Comparison of ENCODE assay signal across 21 cellular contexts in genomic region chr5:179585903-179586511, GRCh38. TPM values are rescaled to one million over a fixed set of nuclear protein-coding genes. Genes with fewer than 3 reads are reported as not detected.
DNase-seq lines count a peak whose midpoint lies in the region.
"Had no signal": no experiment of that assay in that cellular context is flagged by ENCODE, and none has a peak within 500 bp of the region (broad histone marks: within the 10 kb centered on the region; RNA-seq: fewer than 3 reads in every experiment).

No MANE protein-coding gene starts in this region.

- no peak overlapping the region for H2BK12ac ChIP-seq in neuronal stem cell (ENCODE audit: low read length)

- no peak overlapping the region for H3K23ac ChIP-seq in neuronal stem cell (ENCODE audit: low read depth, low read length, poor library complexity)

- H3K4me1 ChIP-seq in CD4-positive, alpha-beta memory T cell (ENCODE audit: insufficient read depth, low read length), result no peaks in the 10 kb centered on the region
- peaks cover 16% of the 10 kb centered on the region for H3K4me1 ChIP-seq in ectodermal cell (ENCODE audit: control insufficient read depth, insufficient read depth, low read length)
- H3K4me1 ChIP-seq in neuronal stem cell (ENCODE audit: control insufficient read depth in 2 of 2, insufficient read depth in 1 of 2, low read depth in 1 of 2, low read length in 2 of 2), result peaks cover 11 to 20% of the 10 kb centered on the region in 2 donors
- H3K4me1 ChIP-seq: colonic mucosa had no signal

- H3K27me3 ChIP-seq in CD4-positive, alpha-beta memory T cell (ENCODE audit: insufficient read depth, low read length), result no peaks in the 10 kb centered on the region
- no peaks in the 10 kb centered on the region for H3K27me3 ChIP-seq in ectodermal cell (ENCODE audit: control insufficient read depth, insufficient read depth, low read length, poor library complexity, severe bottlenecking)
- H3K27me3 ChIP-seq in neuronal stem cell (ENCODE audit: control insufficient read depth in 3 of 3, insufficient read depth in 3 of 3, low read depth in 1 of 3, low read length in 3 of 3), result no peaks in the 10 kb centered on the region
- H3K27me3 ChIP-seq: colonic mucosa had no signal

- peaks cover 26 to 44% of the 10 kb centered on the region in 2 donors for H3K36me3 Mint-ChIP-seq in CD4-positive, alpha-beta memory T cell

- H2BK120ac ChIP-seq in neuronal stem cell (ENCODE audit: low read depth, low read length), result no peak overlapping the region

- no peak overlapping the region for H2AK5ac ChIP-seq in neuronal stem cell (ENCODE audit: low read depth, low read length)

- no peak for DNase-seq in CD4-positive, alpha-beta memory T cell
- DNase-seq in OCI-M1 (lab: John Stamatoyannopoulos, UW), result peak; percentile 69
- DNase-seq in neuronal stem cell (ENCODE audit: low spot score), result peak; percentile 57
- DNase-seq in NCI-H1105 treated with DMSO at 0.1 percent for 48 hours (lab: John Stamatoyannopoulos, UW), result no peak
- DNase-seq in NCI-H1436 treated with DMSO at 0.1 percent for 48 hours (lab: John Stamatoyannopoulos, UW), result no peak
- DNase-seq in activated CD4-positive, alpha-beta T cell treated with anti-CD3 and anti-CD28 coated beads for 48 hours, result no peak
- DNase-seq in NCI-H526 (lab: John Stamatoyannopoulos, UW), result no peak
- DNase-seq: activated gamma-delta T cell; amniotic stem cell; colonic mucosa; foreskin fibroblast; HCEC 1CT; kidney glomerular epithelial cell; NCI-H1417; NCI-H2171 treated with DMSO at 0.1 percent for 48 hours; NCI-H774; stimulated activated naive CD8-positive, alpha-beta T cell treated with anti-CD3 and anti-CD28 coated beads, Interleukin-15, Interleukin-2, amounts not matched to agents 100 U/mL and 50 U/mL, for 24 hours; trophoblast cell had no signal

- peaks cover 43% of the 10 kb centered on the region for H3K36me3 ChIP-seq in CD4-positive, alpha-beta memory T cell (ENCODE audit: insufficient read depth, low read length)
- H3K36me3 ChIP-seq in ectodermal cell (ENCODE audit: control insufficient read depth, insufficient read depth, low read length) (peaks cover 28% of the 10 kb centered on the region), neuronal stem cell (replicated peaks in 1 of 2; ENCODE audit: control insufficient read depth in 2 of 2, insufficient read depth in 2 of 2, low read length in 2 of 2) (peaks cover 26 to 77% of the 10 kb centered on the region in 2 donors)
- H3K36me3 ChIP-seq: colonic mucosa had no signal

- H3K4me2 ChIP-seq in neuronal stem cell (ENCODE audit: insufficient read depth, low read length, poor library complexity, severe bottlenecking), result no peak overlapping the region

- no peak overlapping the region for H3K4ac ChIP-seq in neuronal stem cell (ENCODE audit: low read length)

- CTCF ChIA-PET in CD4-positive, alpha-beta memory T cell (lab: Charles Lee; ENCODE audit: partially characterized antibody), result no interaction called here

- H3K18ac ChIP-seq in neuronal stem cell (ENCODE audit: low read length), result peak overlapping the region; percentile 40

- H2BK15ac ChIP-seq in neuronal stem cell (ENCODE audit: low read length), result no peak overlapping the region

- no peak overlapping the region for H3K4me3 ChIP-seq in CD4-positive, alpha-beta memory T cell (ENCODE audit: low read length in 2 of 2)
- H3K4me3 ChIP-seq in ectodermal cell (ENCODE audit: insufficient read depth, low read depth, low read length) (no peak overlapping the region), neuronal stem cell (ENCODE audit: low read length in 2 of 2) (peak overlapping the region in 1 of 2 donors; percentile 4)
- H3K4me3 ChIP-seq: colonic mucosa had no signal

- H3K4me1 Mint-ChIP-seq in CD4-positive, alpha-beta memory T cell, result no peaks in the 10 kb centered on the region
- H3K4me1 Mint-ChIP-seq: mesothelial cell of epicardium had no signal

- peak overlapping the region in 4 of 7 donors; percentile 12 to 71 (median 16) for H3K27ac Mint-ChIP-seq in CD4-positive, alpha-beta memory T cell
- H3K27ac Mint-ChIP-seq: mesothelial cell of epicardium; T-helper 2 cell treated with Interferon-gamma antibody and Interleukin-4, amounts not matched to agents 5 μg/mL and 100 μg/mL, for 36 hours had no signal

- peak overlapping the region; percentile 44 for H2BK5ac ChIP-seq in neuronal stem cell (ENCODE audit: low read length)

- H3K79me1 ChIP-seq in neuronal stem cell (ENCODE audit: low read depth, low read length), result peaks cover 2% of the 10 kb centered on the region

- no peaks in the 10 kb centered on the region for H3K9me3 ChIP-seq in CD4-positive, alpha-beta memory T cell (ENCODE audit: control insufficient read depth in 1 of 2, low read length in 2 of 2)
- H3K9me3 ChIP-seq in ectodermal cell (ENCODE audit: control insufficient read depth, low read length), result no peaks in the 10 kb centered on the region
- peaks cover 0 to 3% of the 10 kb centered on the region in 2 donors for H3K9me3 ChIP-seq in neuronal stem cell (replicated peaks in 1 of 2; ENCODE audit: control insufficient read depth in 2 of 2, insufficient read depth in 1 of 2, low read depth in 1 of 2, low read length in 2 of 2)
- H3K9me3 ChIP-seq: colonic mucosa had no signal

- WGBS in ectodermal cell, 2 experiments, result 50 to 55% methylated on average over 12 of the region's 12 CpGs
- no CpG with 5 or more reads among the region's 12 CpGs for WGBS in neuronal stem cell (ENCODE audit: extremely low coverage in 2 of 2, insufficient read length in 2 of 2, insufficient replicate concordance in 1 of 2), 2 donors

- no peak overlapping the region for H3K4me3 Mint-ChIP-seq in CD4-positive, alpha-beta memory T cell
- H3K4me3 Mint-ChIP-seq: mesothelial cell of epicardium; T-helper 2 cell treated with Interferon-gamma antibody and Interleukin-4, amounts not matched to agents 5 μg/mL and 100 μg/mL, for 36 hours had no signal

- H4K91ac ChIP-seq in neuronal stem cell (ENCODE audit: low read depth, low read length, poor library complexity), result no peak overlapping the region

- H3K27ac ChIP-seq in CD4-positive, alpha-beta memory T cell (ENCODE audit: low read depth, low read length), result no peak overlapping the region
- peak overlapping the region; percentile 90 for H3K27ac ChIP-seq in ectodermal cell (ENCODE audit: insufficient read depth, low read depth, low read length, poor library complexity, severe bottlenecking)
- peak overlapping the region; percentile 70 for H3K27ac ChIP-seq in neuronal stem cell (replicated peaks; ENCODE audit: low read length)
- H3K27ac ChIP-seq: colonic mucosa had no signal

- H3K9ac ChIP-seq in neuronal stem cell (ENCODE audit: low read depth, low read length, poor library complexity), result no peak overlapping the region

- POLR2A ChIA-PET in CD4-positive, alpha-beta memory T cell (lab: Charles Lee; ENCODE audit: partially characterized antibody), result no interaction called here

- intact Hi-C loops in CD4-positive, alpha-beta memory T cell (cut with micrococcal nuclease), result no loop called here

- no peak overlapping the region for H4K8ac ChIP-seq in neuronal stem cell (ENCODE audit: low read depth, low read length)

- peak overlapping the region; percentile 70 for H2AFZ ChIP-seq in neuronal stem cell (ENCODE audit: low read length)

- no peaks in the 10 kb centered on the region for H3K9me3 Mint-ChIP-seq in CD4-positive, alpha-beta memory T cell
- H3K9me3 Mint-ChIP-seq: mesothelial cell of epicardium; T-helper 2 cell treated with Interferon-gamma antibody and Interleukin-4, amounts not matched to agents 5 μg/mL and 100 μg/mL, for 36 hours had no signal

- no peaks in the 10 kb centered on the region for H3K27me3 Mint-ChIP-seq in CD4-positive, alpha-beta memory T cell

- H3K14ac ChIP-seq in neuronal stem cell (ENCODE audit: low read length), result no peak overlapping the region

RNA-seq across cellular contexts. Expression of gene RUFY1, which starts 35.7 kb away (rescaled TPM):
- 10 to 100 TPM; 59.1 to 61.5 TPM for total RNA-seq in CD4-positive, alpha-beta memory T cell
- 10 to 100 TPM; 13.3 to 34.6 TPM for polyA plus RNA-seq in CD4-positive, alpha-beta memory T cell
- 54.9 TPM for polyA plus RNA-seq in ectodermal cell (2013, experiment 1 of 4)
- polyA plus RNA-seq in ectodermal cell (2013, experiment 2 of 4), result 60.6 TPM
- polyA plus RNA-seq in ectodermal cell (2013, experiment 3 of 4), result 45.9 TPM
- 53.4 TPM for polyA plus RNA-seq in ectodermal cell (2013, experiment 4 of 4)
- 34.4 TPM for polyA plus RNA-seq in neuronal stem cell (2013, experiment 1 of 2)
- 34.3 TPM for polyA plus RNA-seq in neuronal stem cell (2013, experiment 2 of 2)

RNA-seq across cellular contexts. Expression of gene HNRNPH1, which starts 37.5 kb away (rescaled TPM):
- total RNA-seq in CD4-positive, alpha-beta memory T cell, result 1,000 to 10,000 TPM; 1,611 to 1,625 TPM
- polyA plus RNA-seq in CD4-positive, alpha-beta memory T cell, result 100 to 1,000 TPM in 1 of 2 donors, 10 to 100 TPM in 1; 46.5 to 116 TPM
- 1,130 TPM for polyA plus RNA-seq in ectodermal cell (2013, experiment 1 of 4)
- 1,071 TPM for polyA plus RNA-seq in ectodermal cell (2013, experiment 2 of 4)
- polyA plus RNA-seq in ectodermal cell (2013, experiment 3 of 4), result 620 TPM
- 652 TPM for polyA plus RNA-seq in ectodermal cell (2013, experiment 4 of 4)
- polyA plus RNA-seq in neuronal stem cell (2013, experiment 1 of 2), result 464 TPM
- 477 TPM for polyA plus RNA-seq in neuronal stem cell (2013, experiment 2 of 2)

Comparison
In these comparisons a context has a peak if more than half of its experiments do, and no peak if none do; other contexts are left out.
1. DNase-seq: peak in OCI-M1 (single experiment) and neuronal stem cell (single experiment); none in CD4-positive, alpha-beta memory T cell (0 of 5), NCI-H1105 treated with DMSO at 0.1 percent for 48 hours (single experiment), NCI-H1436 treated with DMSO at 0.1 percent for 48 hours (single experiment), activated CD4-positive, alpha-beta T cell treated with anti-CD3 and anti-CD28 coated beads for 48 hours (single experiment) and NCI-H526 (0 of 2).